Comparison of ENCODE assay signal across 1 cellular context in the genomic region with DNA sequence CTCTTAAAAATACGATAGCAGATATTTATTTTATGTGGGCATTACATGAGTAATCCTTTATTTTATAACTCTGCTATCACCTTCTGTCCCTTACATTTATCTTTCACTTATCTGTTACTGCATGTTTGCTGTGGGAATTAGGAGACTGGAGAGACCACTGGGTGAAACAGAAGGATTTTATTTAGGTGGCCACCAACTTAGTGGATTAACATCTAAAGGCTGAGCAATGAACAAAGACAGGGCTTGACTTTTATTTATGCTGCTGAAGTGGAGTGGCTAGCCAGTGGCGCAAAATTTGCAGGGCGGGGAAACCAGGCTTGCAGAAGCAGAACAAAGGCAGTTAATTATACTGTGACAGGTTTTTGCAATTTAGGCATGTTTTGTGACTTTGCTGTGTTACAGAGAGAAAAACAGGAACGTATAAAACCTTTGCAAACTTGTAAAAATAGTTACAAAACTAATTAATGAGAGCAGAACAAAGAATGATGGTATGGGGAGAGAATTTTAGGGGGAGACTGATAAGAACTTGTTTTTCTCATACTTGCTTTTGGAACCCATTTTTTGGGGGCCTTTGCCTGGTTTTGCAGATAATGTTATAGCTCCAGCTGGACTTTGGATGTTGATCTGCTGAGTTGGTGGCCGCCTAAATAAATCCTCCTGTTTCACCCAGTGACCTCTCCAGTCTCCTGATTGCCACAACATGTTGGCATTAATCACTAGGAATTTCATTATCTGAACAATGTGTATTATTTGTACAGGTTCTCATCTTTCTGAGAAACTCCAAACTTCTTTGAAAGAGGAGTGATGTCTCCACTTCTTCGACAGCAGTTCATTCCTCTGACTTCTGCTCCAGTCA.
TF ChIP-seq lines count a peak whose summit lies in the region.

No MANE protein-coding gene starts in this region.

TF ChIP-seq in H1, 55 proteins besides CTCF, POLR2A, EP300 and RAD21:
- no peak for TF ChIP-seq RNF2 (IDR thresholded peaks at IDR 0.05; ENCODE audit: borderline replicate concordance, low read depth, low read length, missing control alignments, poor library complexity, severe bottlenecking)
- 0 out of 2 replicates have a peak, but pooled peaks have one; percentile 53 for TF ChIP-seq CBX5 (IDR thresholded peaks at IDR 0.05; ENCODE audit: low read depth, low read length)
- TF ChIP-seq SIRT6 (IDR thresholded peaks at IDR 0.05; ENCODE audit: low read length), result no peak
- TF ChIP-seq BCL11A (IDR thresholded peaks at IDR 0.05; ENCODE audit: low read depth in 2 of 2, low read length in 2 of 2), result no peak
- TF ChIP-seq POLR2AphosphoS5 (IDR thresholded peaks at IDR 0.05; ENCODE audit: low read depth, low read length), result no peak
- no peak for TF ChIP-seq JUND (IDR thresholded peaks at IDR 0.05; ENCODE audit: low read length)
- no peak for TF ChIP-seq SIN3A (conservative IDR thresholded peaks at IDR 0.05 in 1 of 2, IDR thresholded peaks at IDR 0.05 in 1 of 2; ENCODE audit: low read depth in 1 of 2, low read length in 2 of 2)
- no peak for TF ChIP-seq SP1 (IDR thresholded peaks at IDR 0.05; ENCODE audit: low read depth, low read length)
- TF ChIP-seq SAP30 (IDR thresholded peaks at IDR 0.05; ENCODE audit: insufficient read depth, insufficient replicate concordance, low read length), result no peak
- no peak for TF ChIP-seq TAF1 (IDR thresholded peaks at IDR 0.05; ENCODE audit: low read depth, low read length)
- no peak for TF ChIP-seq CBX8 (IDR thresholded peaks at IDR 0.05; ENCODE audit: borderline replicate concordance, low read depth, low read length)
- TF ChIP-seq, protein P1, sequence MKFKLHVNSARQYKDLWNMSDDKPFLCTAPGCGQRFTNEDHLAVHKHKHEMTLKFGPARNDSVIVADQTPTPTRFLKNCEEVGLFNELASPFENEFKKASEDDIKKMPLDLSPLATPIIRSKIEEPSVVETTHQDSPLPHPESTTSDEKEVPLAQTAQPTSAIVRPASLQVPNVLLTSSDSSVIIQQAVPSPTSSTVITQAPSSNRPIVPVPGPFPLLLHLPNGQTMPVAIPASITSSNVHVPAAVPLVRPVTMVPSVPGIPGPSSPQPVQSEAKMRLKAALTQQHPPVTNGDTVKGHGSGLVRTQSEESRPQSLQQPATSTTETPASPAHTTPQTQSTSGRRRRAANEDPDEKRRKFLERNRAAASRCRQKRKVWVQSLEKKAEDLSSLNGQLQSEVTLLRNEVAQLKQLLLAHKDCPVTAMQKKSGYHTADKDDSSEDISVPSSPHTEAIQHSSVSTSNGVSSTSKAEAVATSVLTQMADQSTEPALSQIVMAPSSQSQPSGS (IDR thresholded peaks at IDR 0.05; ENCODE audit: low read length), result no peak
- TF ChIP-seq CHD2 (IDR thresholded peaks at IDR 0.05; ENCODE audit: low read length), result no peak
- no peak for TF ChIP-seq TBP (IDR thresholded peaks at IDR 0.05; ENCODE audit: low read depth, low read length)
- TF ChIP-seq KDM1A (IDR thresholded peaks at IDR 0.05; ENCODE audit: borderline replicate concordance, low read length), result no peak; the same call in 1 of the 2 replicates
- 0 out of 4 replicates have a peak, but pooled peaks of 1 of the 2 experiments have one; percentile 10 for TF ChIP-seq HDAC2 (IDR thresholded peaks at IDR 0.05; ENCODE audit: borderline replicate concordance in 1 of 2, low read depth in 2 of 2, low read length in 2 of 2)
- 0 out of 2 replicates have a peak, but pooled peaks have one; percentile 16 for TF ChIP-seq YY1 (IDR thresholded peaks at IDR 0.05; ENCODE audit: low read depth, low read length)
- TF ChIP-seq, protein P2, sequence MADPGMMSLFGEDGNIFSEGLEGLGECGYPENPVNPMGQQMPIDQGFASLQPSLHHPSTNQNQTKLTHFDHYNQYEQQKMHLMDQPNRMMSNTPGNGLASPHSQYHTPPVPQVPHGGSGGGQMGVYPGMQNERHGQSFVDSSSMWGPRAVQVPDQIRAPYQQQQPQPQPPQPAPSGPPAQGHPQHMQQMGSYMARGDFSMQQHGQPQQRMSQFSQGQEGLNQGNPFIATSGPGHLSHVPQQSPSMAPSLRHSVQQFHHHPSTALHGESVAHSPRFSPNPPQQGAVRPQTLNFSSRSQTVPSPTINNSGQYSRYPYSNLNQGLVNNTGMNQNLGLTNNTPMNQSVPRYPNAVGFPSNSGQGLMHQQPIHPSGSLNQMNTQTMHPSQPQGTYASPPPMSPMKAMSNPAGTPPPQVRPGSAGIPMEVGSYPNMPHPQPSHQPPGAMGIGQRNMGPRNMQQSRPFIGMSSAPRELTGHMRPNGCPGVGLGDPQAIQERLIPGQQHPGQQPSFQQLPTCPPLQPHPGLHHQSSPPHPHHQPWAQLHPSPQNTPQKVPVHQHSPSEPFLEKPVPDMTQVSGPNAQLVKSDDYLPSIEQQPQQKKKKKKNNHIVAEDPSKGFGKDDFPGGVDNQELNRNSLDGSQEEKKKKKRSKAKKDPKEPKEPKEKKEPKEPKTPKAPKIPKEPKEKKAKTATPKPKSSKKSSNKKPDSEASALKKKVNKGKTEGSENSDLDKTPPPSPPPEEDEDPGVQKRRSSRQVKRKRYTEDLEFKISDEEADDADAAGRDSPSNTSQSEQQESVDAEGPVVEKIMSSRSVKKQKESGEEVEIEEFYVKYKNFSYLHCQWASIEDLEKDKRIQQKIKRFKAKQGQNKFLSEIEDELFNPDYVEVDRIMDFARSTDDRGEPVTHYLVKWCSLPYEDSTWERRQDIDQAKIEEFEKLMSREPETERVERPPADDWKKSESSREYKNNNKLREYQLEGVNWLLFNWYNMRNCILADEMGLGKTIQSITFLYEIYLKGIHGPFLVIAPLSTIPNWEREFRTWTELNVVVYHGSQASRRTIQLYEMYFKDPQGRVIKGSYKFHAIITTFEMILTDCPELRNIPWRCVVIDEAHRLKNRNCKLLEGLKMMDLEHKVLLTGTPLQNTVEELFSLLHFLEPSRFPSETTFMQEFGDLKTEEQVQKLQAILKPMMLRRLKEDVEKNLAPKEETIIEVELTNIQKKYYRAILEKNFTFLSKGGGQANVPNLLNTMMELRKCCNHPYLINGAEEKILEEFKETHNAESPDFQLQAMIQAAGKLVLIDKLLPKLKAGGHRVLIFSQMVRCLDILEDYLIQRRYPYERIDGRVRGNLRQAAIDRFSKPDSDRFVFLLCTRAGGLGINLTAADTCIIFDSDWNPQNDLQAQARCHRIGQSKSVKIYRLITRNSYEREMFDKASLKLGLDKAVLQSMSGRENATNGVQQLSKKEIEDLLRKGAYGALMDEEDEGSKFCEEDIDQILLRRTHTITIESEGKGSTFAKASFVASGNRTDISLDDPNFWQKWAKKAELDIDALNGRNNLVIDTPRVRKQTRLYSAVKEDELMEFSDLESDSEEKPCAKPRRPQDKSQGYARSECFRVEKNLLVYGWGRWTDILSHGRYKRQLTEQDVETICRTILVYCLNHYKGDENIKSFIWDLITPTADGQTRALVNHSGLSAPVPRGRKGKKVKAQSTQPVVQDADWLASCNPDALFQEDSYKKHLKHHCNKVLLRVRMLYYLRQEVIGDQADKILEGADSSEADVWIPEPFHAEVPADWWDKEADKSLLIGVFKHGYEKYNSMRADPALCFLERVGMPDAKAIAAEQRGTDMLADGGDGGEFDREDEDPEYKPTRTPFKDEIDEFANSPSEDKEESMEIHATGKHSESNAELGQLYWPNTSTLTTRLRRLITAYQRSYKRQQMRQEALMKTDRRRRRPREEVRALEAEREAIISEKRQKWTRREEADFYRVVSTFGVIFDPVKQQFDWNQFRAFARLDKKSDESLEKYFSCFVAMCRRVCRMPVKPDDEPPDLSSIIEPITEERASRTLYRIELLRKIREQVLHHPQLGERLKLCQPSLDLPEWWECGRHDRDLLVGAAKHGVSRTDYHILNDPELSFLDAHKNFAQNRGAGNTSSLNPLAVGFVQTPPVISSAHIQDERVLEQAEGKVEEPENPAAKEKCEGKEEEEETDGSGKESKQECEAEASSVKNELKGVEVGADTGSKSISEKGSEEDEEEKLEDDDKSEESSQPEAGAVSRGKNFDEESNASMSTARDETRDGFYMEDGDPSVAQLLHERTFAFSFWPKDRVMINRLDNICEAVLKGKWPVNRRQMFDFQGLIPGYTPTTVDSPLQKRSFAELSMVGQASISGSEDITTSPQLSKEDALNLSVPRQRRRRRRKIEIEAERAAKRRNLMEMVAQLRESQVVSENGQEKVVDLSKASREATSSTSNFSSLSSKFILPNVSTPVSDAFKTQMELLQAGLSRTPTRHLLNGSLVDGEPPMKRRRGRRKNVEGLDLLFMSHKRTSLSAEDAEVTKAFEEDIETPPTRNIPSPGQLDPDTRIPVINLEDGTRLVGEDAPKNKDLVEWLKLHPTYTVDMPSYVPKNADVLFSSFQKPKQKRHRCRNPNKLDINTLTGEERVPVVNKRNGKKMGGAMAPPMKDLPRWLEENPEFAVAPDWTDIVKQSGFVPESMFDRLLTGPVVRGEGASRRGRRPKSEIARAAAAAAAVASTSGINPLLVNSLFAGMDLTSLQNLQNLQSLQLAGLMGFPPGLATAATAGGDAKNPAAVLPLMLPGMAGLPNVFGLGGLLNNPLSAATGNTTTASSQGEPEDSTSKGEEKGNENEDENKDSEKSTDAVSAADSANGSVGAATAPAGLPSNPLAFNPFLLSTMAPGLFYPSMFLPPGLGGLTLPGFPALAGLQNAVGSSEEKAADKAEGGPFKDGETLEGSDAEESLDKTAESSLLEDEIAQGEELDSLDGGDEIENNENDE (IDR thresholded peaks at IDR 0.05; ENCODE audit: insufficient replicate concordance, low read length), result no peak
- TF ChIP-seq EGR1 (IDR thresholded peaks at IDR 0.05; ENCODE audit: borderline replicate concordance, low read depth, low read length), result 0 out of 2 replicates have a peak, but pooled peaks have one; percentile 10
- TF ChIP-seq RFX5 (IDR thresholded peaks at IDR 0.05; ENCODE audit: borderline replicate concordance, low read depth, low read length), result no peak
- TF ChIP-seq SP4 (IDR thresholded peaks at IDR 0.05; ENCODE audit: low read length), result no peak
- TF ChIP-seq TCF12 (IDR thresholded peaks at IDR 0.05; ENCODE audit: low read depth, low read length), result no peak
- TF ChIP-seq CEBPB (IDR thresholded peaks at IDR 0.05; ENCODE audit: low read depth, low read length), result no peak
- no peak for TF ChIP-seq JUN (IDR thresholded peaks at IDR 0.05; ENCODE audit: low read depth, low read length)
- no peak for TF ChIP-seq SP2 (IDR thresholded peaks at IDR 0.05; ENCODE audit: low read length)
- TF ChIP-seq BACH1 (IDR thresholded peaks at IDR 0.05; ENCODE audit: low read length), result no peak
